In the genomic region with DNA sequence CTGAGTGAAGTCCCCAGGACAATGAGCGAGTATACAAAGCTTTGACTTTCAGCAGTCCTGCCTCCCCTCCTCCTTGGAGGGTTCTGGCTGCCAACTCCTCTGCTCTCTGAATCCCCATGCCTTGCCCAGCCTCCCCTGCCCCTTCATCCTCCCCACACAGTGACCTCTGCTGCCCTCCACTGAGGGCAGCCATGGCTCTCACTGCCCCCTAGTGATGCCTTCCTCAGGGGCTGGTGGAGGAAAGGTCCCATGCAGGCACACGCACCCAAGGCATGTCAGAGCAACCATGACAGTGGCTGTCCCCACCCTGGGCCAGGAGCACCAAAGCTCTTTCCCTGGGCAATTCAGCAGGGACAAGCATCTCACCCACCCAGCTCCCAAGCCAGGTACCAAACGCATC, we compare ENCODE assay signal across 17 cellular contexts. TPM values are rescaled to one million over a fixed set of nuclear protein-coding genes. Genes with fewer than 3 reads are reported as not detected.
"Had no signal": no experiment of that assay in that cellular context is flagged by ENCODE, and none has a peak within 500 bp of the region (broad histone marks: within the 10 kb centered on the region; RNA-seq: fewer than 3 reads in every experiment).

No MANE protein-coding gene starts in this region.

- H3K4me1 ChIP-seq: colonic mucosa, tibial artery had no signal

- DNase-seq: activated CD4-positive, alpha-beta T cell treated with anti-CD3 and anti-CD28 coated beads, Interleukin-2, amount 50 U/mL, for 4 hours; activated naive CD4-positive, alpha-beta T cell treated with anti-CD3 and anti-CD28 coated beads for 36 hours; colonic mucosa; effector CD4-positive, alpha-beta T cell; heart left ventricle; small intestine; T-helper 2 cell; tibial artery had no signal

- H3K27me3 ChIP-seq: colonic mucosa, heart left ventricle had no signal

- FAIRE-seq: frontal cortex, keratinocyte, small intestine, TTC549 had no signal

- H3K4me3 ChIP-seq: colonic mucosa, heart left ventricle, tibial artery had no signal

- H3K27ac ChIP-seq: colonic mucosa, heart left ventricle, tibial artery had no signal

- H3K27ac Mint-ChIP-seq: activated naive CD4-positive, alpha-beta T cell treated with anti-CD3 and anti-CD28 coated beads for 36 hours had no signal

- H3K9me3 ChIP-seq: colonic mucosa, heart left ventricle, tibial artery had no signal

- ATAC-seq: activated CD4-positive, CD25-positive, alpha-beta regulatory T cell treated with anti-CD3 and anti-CD28 coated beads, Interleukin-2, amount 50 U/mL, for 24 hours had no signal

- H3K36me3 ChIP-seq: colonic mucosa, heart left ventricle, tibial artery had no signal

- H3K4me3 Mint-ChIP-seq: activated naive CD4-positive, alpha-beta T cell treated with anti-CD3 and anti-CD28 coated beads for 36 hours had no signal

- H3K9me3 Mint-ChIP-seq: activated naive CD4-positive, alpha-beta T cell treated with anti-CD3 and anti-CD28 coated beads for 36 hours had no signal

RNA-seq across cellular contexts. Expression of gene FRMPD2, which starts 40.9 kb away (rescaled TPM):
- total RNA-seq: activated naive CD4-positive, alpha-beta T cell treated with anti-CD3 and anti-CD28 coated beads for 36 hours; cardiac septum; fibroblast of lung; mesenteric fat pad had no signal
- polyA plus RNA-seq: adipose tissue, heart left ventricle, keratinocyte, liver, small intestine had no signal
